9 cellular contexts compared by ENCODE assay signal in the genomic region with DNA sequence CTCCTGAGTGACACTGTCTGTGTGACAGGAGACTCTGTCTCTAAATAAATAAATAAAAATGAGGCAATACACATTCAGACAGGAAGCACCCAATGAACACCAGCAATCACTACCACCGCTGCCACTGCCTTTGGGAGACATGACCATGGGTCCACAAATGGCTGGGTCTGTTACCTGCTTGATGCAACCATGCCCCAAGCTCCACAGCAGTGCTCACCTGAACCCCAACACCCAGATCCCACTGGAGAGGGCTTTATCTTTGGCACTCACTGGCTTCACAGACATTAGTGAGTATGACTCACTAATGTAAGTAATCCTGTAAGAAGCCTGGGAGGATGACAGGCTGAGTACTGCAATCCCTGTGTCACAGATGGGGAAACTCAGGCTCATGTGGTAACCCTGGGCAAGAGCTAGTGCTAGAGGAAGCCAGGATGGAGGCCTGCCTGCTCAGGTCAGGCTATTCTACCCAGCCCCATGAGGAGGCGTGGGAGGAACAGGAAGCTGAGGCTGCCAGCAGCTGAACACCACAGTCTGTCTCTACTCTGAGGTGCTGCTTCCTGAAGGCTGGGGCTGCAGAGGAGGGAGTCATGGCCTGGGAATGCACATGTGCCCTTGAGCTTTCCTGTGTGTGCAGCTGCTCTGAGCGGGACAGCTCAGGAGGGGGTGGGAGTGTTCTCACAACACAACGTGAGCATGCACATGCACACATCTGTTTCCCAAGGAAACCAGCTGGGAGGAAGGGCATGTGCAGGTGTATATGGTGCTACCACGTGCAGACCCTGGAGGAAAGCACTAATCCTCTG.
DNase-seq lines count a peak whose midpoint lies in the region; ATAC-seq and TF ChIP-seq lines count a peak whose summit lies in the region.
"Had no signal": no experiment of that assay in that cellular context is flagged by ENCODE, and none has a peak within 500 bp of the region (broad histone marks: within the 10 kb centered on the region; RNA-seq: fewer than 3 reads in every experiment).

No MANE protein-coding gene starts in this region.

- H3K9me3 ChIP-seq in effector memory CD4-positive, alpha-beta T cell (ENCODE audit: control insufficient read depth, low read length): no peaks in the 10 kb centered on the region
- H3K9me3 ChIP-seq in mucosa of rectum (ENCODE audit: control insufficient read depth in 2 of 2, low read length in 2 of 2): no peaks in the 10 kb centered on the region

- H3K4me3 ChIP-seq in effector memory CD4-positive, alpha-beta T cell (ENCODE audit: insufficient read depth, low read depth, low read length, poor library complexity, severe bottlenecking): no peak overlapping the region
- no peak overlapping the region for H3K4me3 ChIP-seq in mucosa of rectum (ENCODE audit: low read length in 2 of 2)

- peak; percentile 80 for ATAC-seq in HG02571 (IDR thresholded peaks at IDR 0.05; ENCODE audit: unreplicated experiment)
- ATAC-seq in HG02970 (IDR thresholded peaks at IDR 0.05; ENCODE audit: low FRiP score, unreplicated experiment): no peak

- peak; percentile 52 for TF ChIP-seq CTCF in GM10248 (IDR thresholded peaks at IDR 0.05; ENCODE audit: control extremely low read depth, extremely low read depth, low read depth, missing control alignments)

- H3K27me3 ChIP-seq in effector memory CD4-positive, alpha-beta T cell (replicated peaks; ENCODE audit: control insufficient read depth, insufficient read depth, low read length, poor library complexity, severe bottlenecking): no peaks in the 10 kb centered on the region
- H3K27me3 ChIP-seq in mucosa of rectum (ENCODE audit: control insufficient read depth in 2 of 2, insufficient read depth in 2 of 2, low read length in 2 of 2): no peaks in the 10 kb centered on the region

- H3K9ac ChIP-seq in mucosa of rectum (ENCODE audit: low read depth in 1 of 2, low read length in 2 of 2): peak overlapping the region; percentile 3 to 34
- H3K9ac ChIP-seq: parathyroid adenoma had no signal

- CTCF ChIA-PET in GM10248 (lab: Yijun Ruan, JAX): interaction anchor here (0.8 to 9.5 kb wide), 21 partner anchors 9 to 284 kb away, joined by 3 to 94 read pairs (median 4); partner anchors contain the start of gene SLC9A1

- POLR2A ChIA-PET in GM10248 (lab: Yijun Ruan, JAX): interaction anchor here (0.6 to 1.6 kb wide), 4 partner anchors 43 to 675 kb away, joined by 3 to 11 read pairs (median 6); partner anchors contain the start of gene SLC9A1

- H3K27ac ChIP-seq in effector memory CD4-positive, alpha-beta T cell (ENCODE audit: insufficient read depth, low read length, poor library complexity, severe bottlenecking): peak overlapping the region; percentile 50
- H3K27ac ChIP-seq in mucosa of rectum (ENCODE audit: low read depth in 2 of 2, low read length in 2 of 2): peak overlapping the region; percentile 28 to 64
- H3K27ac ChIP-seq: parathyroid adenoma had no signal

- peaks cover 17% of the 10 kb centered on the region for H3K4me1 ChIP-seq in effector memory CD4-positive, alpha-beta T cell (ENCODE audit: control insufficient read depth, insufficient read depth, low read length, poor library complexity, severe bottlenecking)
- peaks cover 28 to 38% of the 10 kb centered on the region in 2 donors for H3K4me1 ChIP-seq in mucosa of rectum (ENCODE audit: control insufficient read depth in 2 of 2, insufficient read depth in 2 of 2, low read length in 2 of 2)
- H3K4me1 ChIP-seq: parathyroid adenoma had no signal

- H3K36me3 ChIP-seq in effector memory CD4-positive, alpha-beta T cell (ENCODE audit: control insufficient read depth, insufficient read depth, low read length): no peaks in the 10 kb centered on the region
- H3K36me3 ChIP-seq in mucosa of rectum (ENCODE audit: control insufficient read depth in 2 of 2, insufficient read depth in 2 of 2, low read length in 2 of 2): peaks cover 7 to 18% of the 10 kb centered on the region in 2 donors

- DNase-seq in GM10248 (ENCODE audit: extremely low spot score): peak; percentile 87
- DNase-seq in NCI-H510A treated with DMSO at 0.1 percent for 48 hours (lab: John Stamatoyannopoulos, UW): peak; percentile 64
- DNase-seq in activated CD8-positive, alpha-beta memory T cell treated with anti-CD3 and anti-CD28 coated beads for 1 hour (ENCODE audit: extremely low read depth in 1 of 2, low read depth in 1 of 2): peak; percentile 33 to 38
- DNase-seq in effector memory CD4-positive, alpha-beta T cell: peak; percentile 37 to 51 (median 46)
- DNase-seq in stimulated activated CD8-positive, alpha-beta memory T cell treated with anti-CD3 and anti-CD28 coated beads, Interleukin-7, amount 100 ng/mL, for 1 hour (ENCODE audit: low read depth in 2 of 2): peak; percentile 25 to 29

Comparison
In these comparisons a context has a peak if more than half of its experiments do, and no peak if none do; other contexts are left out.
1. DNase-seq: peak in every context shown above with its lines; median percentile 87 in GM10248; 64 in NCI-H510A treated with DMSO at 0.1 percent for 48 hours; 46 in effector memory CD4-positive, alpha-beta T cell; 36 in activated CD8-positive, alpha-beta memory T cell treated with anti-CD3 and anti-CD28 coated beads for 1 hour; 27 in stimulated activated CD8-positive, alpha-beta memory T cell treated with anti-CD3 and anti-CD28 coated beads, Interleukin-7, amount 100 ng/mL, for 1 hour.